In genomic region chr2:20049631-20050030, GRCh38 we compare ENCODE assay signal across 8 cellular contexts. TPM values are rescaled to one million over a fixed set of nuclear protein-coding genes. Genes with fewer than 3 reads are reported as not detected.
DNase-seq lines count a peak whose midpoint lies in the region; ATAC-seq and TF ChIP-seq lines count a peak whose summit lies in the region.

No MANE protein-coding gene starts in this region.

- H3K9ac ChIP-seq in SU-DHL-6 (ENCODE audit: low read length) (peak overlapping the region; percentile 73), iPS-18a (ENCODE audit: low read length) (peak overlapping the region; percentile 77)

- DNase-seq in NCI-H1436 treated with DMSO at 0.1 percent for 48 hours (lab: John Stamatoyannopoulos, UW): peak; percentile 35
- no peak for DNase-seq in NCI-H1436 (lab: John Stamatoyannopoulos, UW)
- no peak for DNase-seq in thoracic aorta (ENCODE audit: low spot score)
- no peak for DNase-seq in germinal center (ENCODE audit: low spot score)

- no peak overlapping the region for H2AFZ ChIP-seq in SU-DHL-6 (ENCODE audit: low read depth, low read length, severe bottlenecking)

- H4K20me1 ChIP-seq in SU-DHL-6 (ENCODE audit: low read depth, low read length): peaks cover 7% of the 10 kb centered on the region; the same call in 1 of the 2 replicates

- H3K4me2 ChIP-seq in SU-DHL-6 (ENCODE audit: low read depth, low read length, poor library complexity, severe bottlenecking): peak overlapping the region; percentile 82

- H3K4me1 ChIP-seq in iPS-18a (ENCODE audit: control insufficient read depth, low read depth, low read length) (peaks cover 21% of the 10 kb centered on the region), thoracic aorta (ENCODE audit: control insufficient read depth in 1 of 2, low read depth in 2 of 2) (peaks cover 31 to 35% of the 10 kb centered on the region in 2 donors)

- no peaks in the 10 kb centered on the region for H3F3A ChIP-seq in SU-DHL-6 (ENCODE audit: insufficient read depth)

- H3K27me3 ChIP-seq in SU-DHL-6 (ENCODE audit: low read length): no peaks in the 10 kb centered on the region
- H3K27me3 ChIP-seq in iPS-18a (ENCODE audit: control insufficient read depth, insufficient read depth, low read length): no peaks in the 10 kb centered on the region
- no peaks in the 10 kb centered on the region for H3K27me3 ChIP-seq in thoracic aorta (replicated peaks; ENCODE audit: insufficient read depth)

- ATAC-seq in thoracic aorta (ENCODE audit: insufficient number of reproducible peaks, low FRiP score, low read depth): no peak
- no peak for ATAC-seq in HG03196 (IDR thresholded peaks at IDR 0.05; ENCODE audit: unreplicated experiment)
- no peak for ATAC-seq in HG02970 (IDR thresholded peaks at IDR 0.05; ENCODE audit: low FRiP score, unreplicated experiment)

- H3K9me3 ChIP-seq in SU-DHL-6 (ENCODE audit: insufficient read depth, low read length) (no peaks in the 10 kb centered on the region), iPS-18a (ENCODE audit: control insufficient read depth, low read depth, low read length) (no peaks in the 10 kb centered on the region), thoracic aorta (no peaks in the 10 kb centered on the region)

- peak overlapping the region; percentile 82 for H3K4me3 ChIP-seq in SU-DHL-6 (ENCODE audit: insufficient read depth, low read length, poor library complexity, severe bottlenecking)
- H3K4me3 ChIP-seq in iPS-18a (ENCODE audit: low read length): peak overlapping the region; percentile 92
- peak overlapping the region; percentile 85 for H3K4me3 ChIP-seq in thoracic aorta

- no peaks in the 10 kb centered on the region for H3K9me2 ChIP-seq in SU-DHL-6 (replicated peaks; ENCODE audit: insufficient read depth, low read length)

- H3K27ac ChIP-seq in SU-DHL-6 (ENCODE audit: low read depth, low read length): peak overlapping the region; percentile 35; the same call in 1 of the 2 replicates
- peak overlapping the region; percentile 10 for H3K27ac ChIP-seq in iPS-18a (ENCODE audit: low read length)
- peak overlapping the region; percentile 92 to 97 for H3K27ac ChIP-seq in thoracic aorta

- peaks cover 61% of the 10 kb centered on the region for H3K79me2 ChIP-seq in SU-DHL-6 (ENCODE audit: insufficient read depth, low read length)

- TF ChIP-seq CTCF in SU-DHL-6 (IDR thresholded peaks at IDR 0.05; ENCODE audit: insufficient read depth, low read length, poor library complexity, severe bottlenecking): no peak
- no peak for TF ChIP-seq CTCF in thoracic aorta (IDR thresholded peaks at IDR 0.05)

- H3K36me3 ChIP-seq in SU-DHL-6 (ENCODE audit: low read length): no peaks in the 10 kb centered on the region
- H3K36me3 ChIP-seq in iPS-18a (ENCODE audit: control insufficient read depth, low read depth, low read length): no peaks in the 10 kb centered on the region
- H3K36me3 ChIP-seq in thoracic aorta: no peaks in the 10 kb centered on the region

RNA-seq across cellular contexts. Expression of gene LAPTM4A, which starts 1.8 kb away (rescaled TPM):
- 100 to 1,000 TPM; 181 to 200 TPM for total RNA-seq in thoracic aorta

RNA-seq across cellular contexts. Expression of gene MATN3, which starts 37.2 kb away (rescaled TPM):
- total RNA-seq in thoracic aorta: 1 to 10 TPM; 1.3 to 1.8 TPM

RNA-seq across cellular contexts. Expression of gene WDR35, which starts 59.7 kb away (rescaled TPM):
- 10 to 100 TPM in 1 of 2 donors, 1 to 10 TPM in 1; 5.1 to 14.3 TPM for total RNA-seq in thoracic aorta

Comparison
In these comparisons a context has a peak if more than half of its experiments do, and no peak if none do; other contexts are left out.
1. H3K27ac ChIP-seq: peak in every context shown above with its lines; median percentile 94 in thoracic aorta; 35 in SU-DHL-6; 10 in iPS-18a.